Comparison of ENCODE assay signal across 16 cellular contexts in genomic region chr17:76033139-76033538, GRCh38. TPM values are rescaled to one million over a fixed set of nuclear protein-coding genes. Genes with fewer than 3 reads are reported as not detected.
"Had no signal": no experiment of that assay in that cellular context is flagged by ENCODE, and none has a peak within 500 bp of the region (broad histone marks: within the 10 kb centered on the region; RNA-seq: fewer than 3 reads in every experiment).

No MANE protein-coding gene starts in this region.

- H3K27ac ChIP-seq: cardiac muscle cell, esophagus squamous epithelium, gastrocnemius medialis, left ventricle myocardium inferior, parathyroid adenoma, upper lobe of right lung had no signal

- H3K9ac ChIP-seq: parathyroid adenoma had no signal

- H3K27me3 ChIP-seq: body of pancreas, cardiac muscle cell, esophagus squamous epithelium, gastrocnemius medialis, upper lobe of right lung had no signal

- H3K4me3 ChIP-seq: body of pancreas, cardiac muscle cell, esophagus squamous epithelium, gastrocnemius medialis, left ventricle myocardium inferior, upper lobe of right lung had no signal

- H3K9me3 ChIP-seq: body of pancreas, esophagus squamous epithelium, gastrocnemius medialis, left ventricle myocardium inferior, upper lobe of right lung had no signal

- DNase-seq: activated CD4-positive, alpha-beta memory T cell treated with anti-CD3 and anti-CD28 coated beads, Interleukin-2, amount 10 ng/mL, durations not matched to agents 7 days and 5 days; activated CD4-positive, alpha-beta T cell treated with anti-CD3 and anti-CD28 coated beads, Interleukin-2, amount 10 ng/mL, durations not matched to agents 24 days and 14 days; activated gamma-delta T cell treated with Interleukin-2 at 50 U/mL for 16 hours; cortex of kidney; endodermal cell; esophagus squamous epithelium; gastrocnemius medialis; hypothalamus; left ventricle myocardium inferior; mammary epithelial cell; stimulated activated CD4-positive, alpha-beta T cell treated with anti-CD3 and anti-CD28 coated beads, Interleukin-4, amount 100 ng/mL, for 24 hours; stimulated activated naive CD4-positive, alpha-beta T cell treated with Interleukin-2 at 50 U/mL for 16 hours; upper lobe of right lung had no signal

- H3K79me2 ChIP-seq: parathyroid adenoma had no signal

- H3K36me3 ChIP-seq: cardiac muscle cell had no signal

- H3K4me1 ChIP-seq: gastrocnemius medialis had no signal

RNA-seq across cellular contexts. Expression of gene EVPL, which starts 6.0 kb away (rescaled TPM):
- polyA plus RNA-seq: cardiac muscle cell had no signal

RNA-seq across cellular contexts. Expression of gene ZACN, which starts 45.8 kb away (rescaled TPM):
- polyA plus RNA-seq: mammary epithelial cell had no signal
